In the genomic region with DNA sequence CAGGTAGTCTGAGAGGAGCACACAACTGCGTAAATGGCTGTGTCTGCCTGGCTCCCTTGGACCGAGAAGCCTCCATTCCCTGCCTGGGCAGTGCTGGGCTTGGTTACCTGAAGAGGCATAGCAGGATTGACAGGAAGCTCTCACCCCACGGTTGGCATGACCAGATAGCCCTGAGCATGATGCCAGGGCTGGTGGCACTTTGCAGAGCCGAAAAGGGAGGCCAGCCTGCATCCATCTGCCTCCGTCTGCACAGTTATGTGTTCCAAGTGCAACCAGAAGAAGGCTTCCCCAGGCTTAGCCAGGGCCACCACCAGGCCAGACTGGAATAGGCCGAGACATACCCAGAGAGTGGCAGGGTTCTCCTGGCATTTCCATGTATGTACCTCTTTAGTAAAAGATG, we compare ENCODE assay signal across 35 cellular contexts. TPM values are rescaled to one million over a fixed set of nuclear protein-coding genes. Genes with fewer than 3 reads are reported as not detected.
"Had no signal": no experiment of that assay in that cellular context is flagged by ENCODE, and none has a peak within 500 bp of the region (broad histone marks: within the 10 kb centered on the region; RNA-seq: fewer than 3 reads in every experiment).

No MANE protein-coding gene starts in this region.

- FAIRE-seq: kidney had no signal

- H3K36me3 ChIP-seq: adrenal gland, ascending aorta, esophagus muscularis mucosa, heart left ventricle, right atrium auricular region, tibial artery, WERI-Rb-1 had no signal

- H3K27me3 ChIP-seq: adrenal gland, ascending aorta, esophagus muscularis mucosa, heart left ventricle, right atrium auricular region, tibial artery had no signal

- H3K27ac ChIP-seq: adrenal gland, ascending aorta, esophagus muscularis mucosa, foreskin keratinocyte, heart left ventricle, right atrium auricular region, tibial artery, WERI-Rb-1 had no signal

- H3K4me3 ChIP-seq: adrenal gland, ascending aorta, esophagus muscularis mucosa, heart left ventricle, right atrium auricular region, smooth muscle cell, tibial artery had no signal

- H3K4me3 Mint-ChIP-seq: activated CD4-positive, alpha-beta memory T cell treated with anti-CD3 and anti-CD28 coated beads, Interleukin-2, amount 10 ng/mL, durations not matched to agents 7 days and 5 days; activated CD8-positive, alpha-beta memory T cell treated with anti-CD3 and anti-CD28 coated beads, Interleukin-2, amount 10 ng/mL, durations not matched to agents 7 days and 5 days; activated naive CD4-positive, alpha-beta T cell treated with anti-CD3 and anti-CD28 coated beads for 36 hours; activated naive CD8-positive, alpha-beta T cell treated with anti-CD3 and anti-CD28 coated beads for 36 hours; brain; endodermal cell; immature natural killer cell; neural crest cell; stimulated activated memory B cell treated with anti-CD40 and anti-IgM and Interleukin-4, amounts not matched to agents 10 μg/mL and 1 μg/mL and 100 μg/mL, for 72 hours; stimulated activated naive CD8-positive, alpha-beta T cell treated with anti-CD3 and anti-CD28 coated beads, Interleukin-15, amount 100 ng/mL, for 72 hours; T-helper 1 cell treated with Interleukin-12 subunit alpha and Interleukin-12 subunit beta and Interleukin-4 antibody, amounts not matched to agents 30 μg/mL and 1 μg/mL, for 36 hours had no signal

- H3K9me3 Mint-ChIP-seq: activated CD4-positive, alpha-beta memory T cell treated with anti-CD3 and anti-CD28 coated beads, Interleukin-2, amount 10 ng/mL, durations not matched to agents 7 days and 5 days; activated naive CD4-positive, alpha-beta T cell treated with anti-CD3 and anti-CD28 coated beads for 36 hours; activated naive CD8-positive, alpha-beta T cell treated with anti-CD3 and anti-CD28 coated beads for 36 hours; brain; endodermal cell; immature natural killer cell; neural crest cell; stimulated activated memory B cell treated with anti-CD40 and anti-IgM and Interleukin-4, amounts not matched to agents 10 μg/mL and 1 μg/mL and 100 μg/mL, for 72 hours; stimulated activated naive CD8-positive, alpha-beta T cell treated with anti-CD3 and anti-CD28 coated beads, Interleukin-15, amount 100 ng/mL, for 72 hours; T-helper 1 cell treated with Interleukin-12 subunit alpha and Interleukin-12 subunit beta and Interleukin-4 antibody, amounts not matched to agents 30 μg/mL and 1 μg/mL, for 36 hours had no signal

- H3K27ac Mint-ChIP-seq: activated CD8-positive, alpha-beta memory T cell treated with anti-CD3 and anti-CD28 coated beads, Interleukin-2, amount 10 ng/mL, durations not matched to agents 7 days and 5 days; activated naive CD4-positive, alpha-beta T cell treated with anti-CD3 and anti-CD28 coated beads for 36 hours; activated naive CD8-positive, alpha-beta T cell treated with anti-CD3 and anti-CD28 coated beads for 36 hours; endodermal cell had no signal

- DNase-seq: activated CD4-positive, alpha-beta memory T cell treated with anti-CD3 and anti-CD28 coated beads, Interleukin-2, amount 10 ng/mL, durations not matched to agents 7 days and 5 days; activated CD4-positive, alpha-beta T cell treated with anti-CD3 and anti-CD28 coated beads for 48 hours; activated CD8-positive, alpha-beta memory T cell treated with anti-CD3 and anti-CD28 coated beads, Interleukin-2, amount 10 ng/mL, durations not matched to agents 7 days and 5 days; activated effector memory CD4-positive, alpha-beta T cell treated with anti-CD3 and anti-CD28 coated beads, Interleukin-2, amount 50 U/mL, for 16 hours; activated naive CD4-positive, alpha-beta T cell treated with anti-CD3 and anti-CD28 coated beads for 36 hours; activated naive CD8-positive, alpha-beta T cell treated with anti-CD3 and anti-CD28 coated beads for 36 hours; adrenal gland; cortex of kidney; endodermal cell; foreskin keratinocyte; heart left ventricle; hypothalamus; immature natural killer cell; kidney; left colon; midbrain; naive thymus-derived CD4-positive, alpha-beta T cell; occipital lobe; stimulated activated CD4-positive, alpha-beta T cell treated with anti-CD3 and anti-CD28 coated beads, Interleukin-1b, Interleukin-23, amount 100 ng/mL, for 48 hours; stimulated activated CD4-positive, alpha-beta T cell treated with anti-CD3 and anti-CD28 coated beads, Interleukin-4, amount 100 ng/mL, for 4 hours; stimulated activated CD8-positive, alpha-beta memory T cell treated with anti-CD3 and anti-CD28 coated beads, Interleukin-4, amount 100 ng/mL, for 48 hours; stimulated activated naive CD8-positive, alpha-beta T cell treated with anti-CD3 and anti-CD28 coated beads, Interleukin-15, amount 100 ng/mL, for 72 hours; T1000; tibial artery; WERI-Rb-1 had no signal

- H3K36me3 Mint-ChIP-seq: activated naive CD8-positive, alpha-beta T cell treated with anti-CD3 and anti-CD28 coated beads for 36 hours; immature natural killer cell; stimulated activated memory B cell treated with anti-CD40 and anti-IgM and Interleukin-4, amounts not matched to agents 10 μg/mL and 1 μg/mL and 100 μg/mL, for 72 hours had no signal

- H3K4me1 ChIP-seq: adrenal gland, ascending aorta, esophagus muscularis mucosa, foreskin keratinocyte, tibial artery had no signal

- H3K4me2 ChIP-seq: smooth muscle cell had no signal

- ATAC-seq: activated CD4-positive, CD25-positive, alpha-beta regulatory T cell treated with anti-CD3 and anti-CD28 coated beads, Interleukin-2, amount 50 U/mL, for 24 hours; activated CD8-positive, alpha-beta memory T cell treated with anti-CD3 and anti-CD28 coated beads, Interleukin-2, amount 10 ng/mL, durations not matched to agents 7 days and 5 days; foreskin keratinocyte; heart left ventricle; left colon; stimulated activated naive CD8-positive, alpha-beta T cell treated with anti-CD3 and anti-CD28 coated beads, Interleukin-15, amount 100 ng/mL, for 72 hours had no signal

- H3K4me1 Mint-ChIP-seq: endodermal cell had no signal

- H3K27me3 Mint-ChIP-seq: activated CD4-positive, alpha-beta memory T cell treated with anti-CD3 and anti-CD28 coated beads, Interleukin-2, amount 10 ng/mL, durations not matched to agents 7 days and 5 days; activated CD8-positive, alpha-beta memory T cell treated with anti-CD3 and anti-CD28 coated beads, Interleukin-2, amount 10 ng/mL, durations not matched to agents 7 days and 5 days; activated naive CD8-positive, alpha-beta T cell treated with anti-CD3 and anti-CD28 coated beads for 36 hours; brain; stimulated activated memory B cell treated with anti-CD40 and anti-IgM and Interleukin-4, amounts not matched to agents 10 μg/mL and 1 μg/mL and 100 μg/mL, for 72 hours had no signal

- H3K9me3 ChIP-seq: adrenal gland, ascending aorta, esophagus muscularis mucosa, heart left ventricle, right atrium auricular region, tibial artery had no signal

RNA-seq across cellular contexts. Expression of a gene that starts 36.6 kb away (rescaled TPM):
- total RNA-seq: pulmonary artery endothelial cell had no signal
